ENCODE assay signal across 8 cellular contexts in the genomic region with DNA sequence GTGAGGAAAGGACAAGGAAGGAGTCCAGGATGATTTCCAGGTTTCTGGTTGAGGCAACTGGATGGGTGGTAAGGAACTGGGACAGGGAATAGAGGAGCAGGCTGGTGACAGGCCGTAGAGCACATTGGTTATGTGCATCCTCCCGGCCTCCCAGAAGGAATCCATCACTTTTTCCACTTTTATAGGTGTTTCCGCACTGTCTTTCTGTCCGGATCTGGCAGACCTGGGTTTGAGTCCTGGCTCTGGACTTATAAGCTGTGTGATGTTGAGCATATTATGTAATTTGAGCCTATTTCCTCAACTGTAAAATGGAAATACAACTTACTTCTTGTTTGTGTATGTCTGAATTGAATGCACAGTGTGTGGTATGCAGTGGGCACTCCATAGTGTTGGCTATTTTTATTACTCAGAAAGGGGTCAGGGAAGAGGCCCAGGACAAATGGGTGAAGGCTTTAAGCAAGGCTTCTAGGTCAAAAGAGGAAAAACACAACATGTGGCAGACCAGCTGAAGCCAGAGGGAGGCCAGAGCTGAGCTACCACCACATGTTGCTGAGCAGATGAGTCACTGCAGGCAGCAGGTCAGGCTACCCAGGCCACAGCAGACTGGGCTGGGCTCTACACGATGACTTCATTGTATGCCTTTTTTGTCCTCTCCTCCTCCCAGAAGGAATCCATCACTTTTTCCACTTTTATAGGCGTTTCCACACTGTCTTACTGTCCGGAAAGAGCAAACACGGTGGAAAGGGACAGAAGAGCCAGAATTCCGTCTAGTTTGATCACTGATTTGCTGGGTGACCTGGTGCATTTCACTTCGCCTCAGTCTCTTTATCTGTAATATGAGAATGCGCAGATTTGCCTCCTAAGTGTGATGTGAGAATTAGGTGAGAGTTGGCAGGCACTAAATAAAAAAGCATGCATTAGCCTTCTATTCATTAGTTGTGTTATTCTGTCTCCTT. TPM values are rescaled to one million over a fixed set of nuclear protein-coding genes. Genes with fewer than 3 reads are reported as not detected.
DNase-seq lines count a peak whose midpoint lies in the region; ATAC-seq and TF ChIP-seq lines count a peak whose summit lies in the region.

No MANE protein-coding gene starts in this region.

- H3K4me1 ChIP-seq in ascending aorta (peaks cover 11 to 13% of the 10 kb centered on the region in 2 donors), left ventricle myocardium inferior (peaks cover 22% of the 10 kb centered on the region), parathyroid adenoma (no peaks in the 10 kb centered on the region)

- H3K27ac ChIP-seq in ascending aorta (peak overlapping the region; percentile 79 to 91), left ventricle myocardium inferior (replicated peaks) (peak overlapping the region; percentile 83), parathyroid adenoma (no peak overlapping the region)

- peak overlapping the region; percentile 76 to 84 for H3K4me3 ChIP-seq in ascending aorta
- peak overlapping the region; percentile 69 for H3K4me3 ChIP-seq in left ventricle myocardium inferior
- H3K4me3 ChIP-seq in parathyroid adenoma (ENCODE audit: low read depth, low read length), result peak overlapping the region; percentile 53

- no peaks in the 10 kb centered on the region for H3K9me3 ChIP-seq in ascending aorta
- H3K9me3 ChIP-seq in left ventricle myocardium inferior (replicated peaks), result no peaks in the 10 kb centered on the region
- H3K9me3 ChIP-seq in parathyroid adenoma (ENCODE audit: control insufficient read depth, low read length), result no peaks in the 10 kb centered on the region

- no peaks in the 10 kb centered on the region for H3K79me2 ChIP-seq in parathyroid adenoma

- H3K27me3 ChIP-seq in ascending aorta (no peaks in the 10 kb centered on the region), left ventricle myocardium inferior (ENCODE audit: low read depth) (no peaks in the 10 kb centered on the region), parathyroid adenoma (ENCODE audit: control insufficient read depth, insufficient read depth, low read length) (no peaks in the 10 kb centered on the region)

- TF ChIP-seq CTCF in ascending aorta (IDR thresholded peaks at IDR 0.05), result peak in 1 of 3 experiments; percentile 9
- no peak for TF ChIP-seq CTCF in left ventricle myocardium inferior (IDR thresholded peaks at IDR 0.05; ENCODE audit: borderline replicate concordance)
- TF ChIP-seq CTCF in parathyroid adenoma (IDR thresholded peaks at IDR 0.05), result no peak

- H2AFZ ChIP-seq in parathyroid adenoma, result peak overlapping the region; percentile 73

- H3K36me3 ChIP-seq in ascending aorta (no peaks in the 10 kb centered on the region), left ventricle myocardium inferior (no peaks in the 10 kb centered on the region), parathyroid adenoma (ENCODE audit: control insufficient read depth, insufficient read depth, low read length) (no peaks in the 10 kb centered on the region)

- H3K4me2 ChIP-seq in parathyroid adenoma (ENCODE audit: low read length), result peak overlapping the region; percentile 90

- DNase-seq in NCI-H2107 treated with DMSO at 0.1 percent for 48 hours (lab: John Stamatoyannopoulos, UW; ENCODE audit: unreplicated experiment), result peak; percentile 61
- DNase-seq in NCI-H2107 (lab: John Stamatoyannopoulos, UW), result no peak
- peak; percentile 83 for DNase-seq in NOMO-1 treated with dmso at 0.1 percent for 144 hours (lab: John Stamatoyannopoulos, UW; ENCODE audit: unreplicated experiment)
- peak; percentile 88 to 95 for DNase-seq in ascending aorta (ENCODE audit: low spot score in 2 of 2)
- peak; percentile 68 for DNase-seq in left ventricle myocardium inferior

- intact Hi-C loops in ascending aorta (cut with DNase I) (loop anchor here (1.0 to 10.0 kb wide), 6 partner anchors 52 to 380 kb away; a partner anchor contains a TSS), left ventricle myocardium inferior (cut with micrococcal nuclease) (no loop called here)

- no peak overlapping the region for H3K9ac ChIP-seq in parathyroid adenoma

- ATAC-seq in HG03432 (IDR thresholded peaks at IDR 0.05; ENCODE audit: unreplicated experiment) (peak; percentile 47), GM18870 (IDR thresholded peaks at IDR 0.05; ENCODE audit: unreplicated experiment) (no peak)

RNA-seq across cellular contexts. Expression of a gene that starts 0.8 kb away (rescaled TPM):
- 61.0 TPM for total RNA-seq in ascending aorta
- 104 TPM for total RNA-seq in left ventricle myocardium inferior

RNA-seq across cellular contexts. Expression of a gene that starts 52.2 kb away (rescaled TPM):
- total RNA-seq in ascending aorta (5.5 TPM), left ventricle myocardium inferior (19.3 TPM)
